8 cellular contexts compared by ENCODE assay signal in genomic region chr19:13117772-13118423, GRCh38. TPM values are rescaled to one million over a fixed set of nuclear protein-coding genes. Genes with fewer than 3 reads are reported as not detected.
DNase-seq lines count a peak whose midpoint lies in the region; ATAC-seq and TF ChIP-seq lines count a peak whose summit lies in the region.

Gene NACC1 (plus strand): TSS chr19:13118264. CDS start chr19:13135208, 16,944 bp downstream.

- peak within 1 kb of the TSS; percentile 97 for H3K4me3 ChIP-seq in ectodermal cell (ENCODE audit: insufficient read depth, low read depth, low read length)
- H3K4me3 ChIP-seq in lung: peak within 1 kb of the TSS; percentile 97

- H3K27ac Mint-ChIP-seq in activated CD8-positive, alpha-beta T cell treated with anti-CD3 and anti-CD28 coated beads, Interleukin-2, amount 10 ng/mL, durations not matched to agents 7 days and 5 days: peak within 1 kb of the TSS; percentile 96

- ATAC-seq in HG03520 (IDR thresholded peaks at IDR 0.05; ENCODE audit: unreplicated experiment): peak; percentile 53
- ATAC-seq in activated CD8-positive, alpha-beta T cell treated with anti-CD3 and anti-CD28 coated beads, Interleukin-2, amount 10 ng/mL, durations not matched to agents 7 days and 5 days: peak; percentile 85
- ATAC-seq in lung (ENCODE audit: insufficient read depth, low FRiP score): peak; percentile 88

- H3K36me3 Mint-ChIP-seq in activated CD8-positive, alpha-beta T cell treated with anti-CD3 and anti-CD28 coated beads, Interleukin-2, amount 10 ng/mL, durations not matched to agents 7 days and 5 days (ENCODE audit: low read depth): peaks cover 12% of the 10 kb centered on the region

- WGBS in ectodermal cell, 2 experiments: 9 to 10% methylated on average over 65 of the region's 65 CpGs
- WGBS in lung, 2 donors: 2% methylated on average over 61 to 65 of the region's 65 CpGs

- POLR2A ChIA-PET in activated CD8-positive, alpha-beta T cell treated with anti-CD3 and anti-CD28 coated beads, Interleukin-2, amount 10 ng/mL, durations not matched to agents 7 days and 5 days (lab: Charles Lee): interaction anchor here (0.8 to 5.2 kb wide), 11 partner anchors 9 to 125 kb away, joined by 3 to 64 read pairs (median 8); partner anchors contain the start of genes IER2 and STX10

- H3K36me3 ChIP-seq in ectodermal cell (ENCODE audit: control insufficient read depth, insufficient read depth, low read length) (peaks cover 2% of the 10 kb centered on the region), lung (ENCODE audit: control insufficient read depth in 2 of 2, insufficient read depth in 2 of 2, low read length in 2 of 2) (peaks cover 0 to 4% of the 10 kb centered on the region in 2 donors)

- DNase-seq in AG20443 (ENCODE audit: low spot score) (peak; percentile 99), GM19238 (ENCODE audit: insufficient read length, low spot score) (peak; percentile 98), NCI-H82 (lab: John Stamatoyannopoulos, UW) (peak; percentile 97), lung (ENCODE audit: low spot score) (peak; percentile 85)
- DNase-seq in activated CD8-positive, alpha-beta T cell treated with anti-CD3 and anti-CD28 coated beads, Interleukin-2, amount 10 ng/mL, durations not matched to agents 7 days and 5 days: peak; percentile 91
- DNase-seq in stimulated activated CD4-positive, alpha-beta T cell treated with anti-CD3 and anti-CD28 coated beads, TNF-alpha, amount 100 ng/mL, for 24 hours (ENCODE audit: low read depth in 3 of 3): peak; percentile 77 to 91 (median 81)

- H3K4me1 ChIP-seq in ectodermal cell (ENCODE audit: control insufficient read depth, insufficient read depth, low read length) (peaks cover 27% of the 10 kb centered on the region), lung (ENCODE audit: control insufficient read depth in 2 of 2, insufficient read depth in 2 of 2, low read length in 2 of 2) (peaks cover 9 to 15% of the 10 kb centered on the region in 2 donors)

- peak within 1 kb of the TSS; percentile 97 for H3K4me3 Mint-ChIP-seq in activated CD8-positive, alpha-beta T cell treated with anti-CD3 and anti-CD28 coated beads, Interleukin-2, amount 10 ng/mL, durations not matched to agents 7 days and 5 days

- H3K4me1 Mint-ChIP-seq in activated CD8-positive, alpha-beta T cell treated with anti-CD3 and anti-CD28 coated beads, Interleukin-2, amount 10 ng/mL, durations not matched to agents 7 days and 5 days (ENCODE audit: low read depth): peaks cover 53% of the 10 kb centered on the region

- H3K9me3 Mint-ChIP-seq in activated CD8-positive, alpha-beta T cell treated with anti-CD3 and anti-CD28 coated beads, Interleukin-2, amount 10 ng/mL, durations not matched to agents 7 days and 5 days (ENCODE audit: insufficient read depth): no peaks in the 10 kb centered on the region

- no peaks in the 10 kb centered on the region for H3K27me3 Mint-ChIP-seq in activated CD8-positive, alpha-beta T cell treated with anti-CD3 and anti-CD28 coated beads, Interleukin-2, amount 10 ng/mL, durations not matched to agents 7 days and 5 days (ENCODE audit: low read depth)

- CTCF ChIA-PET in activated CD8-positive, alpha-beta T cell treated with anti-CD3 and anti-CD28 coated beads, Interleukin-2, amount 10 ng/mL, durations not matched to agents 7 days and 5 days (lab: Charles Lee): interaction anchor here (0.8 to 4.0 kb wide), 5 partner anchors 13 to 152 kb away, joined by 4 to 28 read pairs (median 7); partner anchors contain the start of genes IER2 and STX10

- TF ChIP-seq CTCF in lung (IDR thresholded peaks at IDR 0.05; ENCODE audit: control extremely low read depth, extremely low read depth): no peak

- H3K9me3 ChIP-seq in ectodermal cell (ENCODE audit: control insufficient read depth, low read length) (no peaks in the 10 kb centered on the region), lung (ENCODE audit: control insufficient read depth in 2 of 2, insufficient read depth in 1 of 2, low read length in 1 of 2) (no peaks in the 10 kb centered on the region)

- H3K27ac ChIP-seq in ectodermal cell (ENCODE audit: insufficient read depth, low read depth, low read length, poor library complexity, severe bottlenecking) (peak within 1 kb of the TSS; percentile 80), lung (ENCODE audit: low read depth in 1 of 2, low read length in 1 of 2) (peak within 1 kb of the TSS; percentile 76)

- H3K27me3 ChIP-seq in ectodermal cell (ENCODE audit: control insufficient read depth, insufficient read depth, low read length, poor library complexity, severe bottlenecking) (no peaks in the 10 kb centered on the region), lung (ENCODE audit: control insufficient read depth, insufficient read depth) (no peaks in the 10 kb centered on the region)

RNA-seq across cellular contexts. Expression of gene NACC1, which starts in this region (rescaled TPM):
- total RNA-seq in activated CD8-positive, alpha-beta T cell treated with anti-CD3 and anti-CD28 coated beads, Interleukin-2, amount 10 ng/mL, durations not matched to agents 7 days and 5 days: 10 to 100 TPM; 74.6 to 84.8 TPM
- polyA plus RNA-seq in ectodermal cell (2013, experiment 1 of 4): 124 TPM
- 149 TPM for polyA plus RNA-seq in ectodermal cell (2013, experiment 2 of 4)
- 79.0 TPM for polyA plus RNA-seq in ectodermal cell (2013, experiment 3 of 4)
- polyA plus RNA-seq in ectodermal cell (2013, experiment 4 of 4): 86.2 TPM
- 10 to 100 TPM; 18.4 to 94.8 TPM for total RNA-seq in lung
- 10 to 100 TPM; 51.6 to 64.9 TPM for polyA plus RNA-seq in lung

Comparison
In these comparisons a context has a peak if more than half of its experiments do, and no peak if none do; other contexts are left out.
1. Peak in every context shown above with its lines: DNase-seq, ATAC-seq, H3K4me3 ChIP-seq and H3K27ac ChIP-seq.